Comparison of ENCODE assay signal across 12 cellular contexts in genomic region chr4:25875281-25875745, GRCh38.
DNase-seq lines count a peak whose midpoint lies in the region; ATAC-seq lines count a peak whose summit lies in the region.
"Had no signal": no experiment of that assay in that cellular context is flagged by ENCODE, and none has a peak within 500 bp of the region (broad histone marks: within the 10 kb centered on the region; RNA-seq: fewer than 3 reads in every experiment).

No MANE protein-coding gene starts in this region.

- ATAC-seq in GM18870 (IDR thresholded peaks at IDR 0.05; ENCODE audit: unreplicated experiment) = peak; percentile 35
- ATAC-seq in GM21737 (IDR thresholded peaks at IDR 0.05; ENCODE audit: unreplicated experiment) = peak; percentile 50
- ATAC-seq in HG03280 (IDR thresholded peaks at IDR 0.05; ENCODE audit: unreplicated experiment) = peak; percentile 54

- peak; percentile 49 for DNase-seq in germinal center (ENCODE audit: low spot score)
- no peak for DNase-seq in kidney glomerular epithelial cell (lab: John Stamatoyannopoulos, UW)
- no peak for DNase-seq in GM19238 (ENCODE audit: insufficient read length, low spot score)
- no peak for DNase-seq in NCI-H524 treated with DMSO at 0.1 percent for 48 hours (lab: John Stamatoyannopoulos, UW)
- DNase-seq in putamen (ENCODE audit: low spot score) = no peak
- DNase-seq: brain microvascular endothelial cell, Caco-2, NCI-H1092 treated with DMSO at 0.1 percent for 48 hours, T1000 had no signal
